Comparison of ENCODE assay signal across 3 cellular contexts in genomic region chr14:82359201-82359600, GRCh38.
"Had no signal": no experiment of that assay in that cellular context is flagged by ENCODE, and none has a peak within 500 bp of the region (broad histone marks: within the 10 kb centered on the region; RNA-seq: fewer than 3 reads in every experiment).

No MANE protein-coding gene starts in this region.

- H3K4me3 ChIP-seq: GM12878 had no signal

- DNase-seq: GDM1, GF-D8 had no signal
